In the genomic region with DNA sequence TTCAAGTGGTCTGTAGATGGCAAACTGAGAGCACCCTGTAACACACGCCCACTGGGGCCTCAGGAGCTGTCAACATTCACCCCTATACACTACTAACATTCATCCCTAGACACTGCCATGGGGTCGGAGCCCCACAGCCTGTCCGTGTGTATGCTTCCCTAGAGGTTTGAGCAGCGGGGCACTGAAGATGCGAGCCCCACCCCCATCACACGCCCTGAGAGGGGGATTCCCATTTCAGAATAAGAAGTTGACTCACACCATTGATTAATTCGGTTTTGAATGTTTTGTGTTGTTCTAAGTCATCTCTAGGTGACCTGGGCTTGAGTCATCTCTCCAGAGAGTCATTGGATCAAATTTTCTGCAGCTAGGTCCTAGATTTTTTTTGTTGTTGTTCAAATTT, we compare ENCODE assay signal across 8 cellular contexts. TPM values are rescaled to one million over a fixed set of nuclear protein-coding genes. Genes with fewer than 3 reads are reported as not detected.
DNase-seq lines count a peak whose midpoint lies in the region; ATAC-seq and TF ChIP-seq lines count a peak whose summit lies in the region.

No MANE protein-coding gene starts in this region.

- peak overlapping the region; percentile 34 for H3K27ac Mint-ChIP-seq in activated T-helper 17 cell treated with anti-CD3 and anti-CD28 coated beads, Interleukin-2, amount 50 U/mL, for 72 hours
- H3K27ac Mint-ChIP-seq in activated T-helper 2 cell treated with anti-CD3 and anti-CD28 coated beads, Interferon-gamma antibody, Interleukin-2, Interleukin-4, amounts not matched to agents 10 μg/mL and 5 μg/mL and 100 μg/mL, durations not matched to agents 14 hours and 24 hours and 36 hours = no peak overlapping the region

- H3K36me3 Mint-ChIP-seq in activated T-helper 17 cell treated with anti-CD3 and anti-CD28 coated beads, Interleukin-2, amount 50 U/mL, for 72 hours (ENCODE audit: low read depth) = no peaks in the 10 kb centered on the region
- no peaks in the 10 kb centered on the region for H3K36me3 Mint-ChIP-seq in activated T-helper 2 cell treated with anti-CD3 and anti-CD28 coated beads, Interferon-gamma antibody, Interleukin-2, Interleukin-4, amounts not matched to agents 10 μg/mL and 5 μg/mL and 100 μg/mL, durations not matched to agents 14 hours and 24 hours and 36 hours (ENCODE audit: low read depth)

- intact Hi-C loops in activated T-helper 2 cell treated with anti-CD3 and anti-CD28 coated beads, Interferon-gamma antibody, Interleukin-2, Interleukin-4, amounts not matched to agents 10 μg/mL and 5 μg/mL and 100 μg/mL, durations not matched to agents 14 hours and 24 hours and 36 hours (cut with micrococcal nuclease) = loop anchor here (2.0 kb wide), 1 partner anchor 38 kb away; a partner anchor contains a TSS

- peak overlapping the region; percentile 41 for H3K4me3 Mint-ChIP-seq in activated T-helper 17 cell treated with anti-CD3 and anti-CD28 coated beads, Interleukin-2, amount 50 U/mL, for 72 hours
- no peak overlapping the region for H3K4me3 Mint-ChIP-seq in activated T-helper 2 cell treated with anti-CD3 and anti-CD28 coated beads, Interferon-gamma antibody, Interleukin-2, Interleukin-4, amounts not matched to agents 10 μg/mL and 5 μg/mL and 100 μg/mL, durations not matched to agents 14 hours and 24 hours and 36 hours (ENCODE audit: low read depth)

- DNase-seq in GM13977 (ENCODE audit: low spot score) (peak; percentile 48), NCI-H1436 (lab: John Stamatoyannopoulos, UW) (no peak)
- DNase-seq in stimulated activated CD4-positive, alpha-beta T cell treated with anti-CD3 and anti-CD28 coated beads, Interleukin-1b, Interleukin-23, amount 100 ng/mL, for 24 hours (ENCODE audit: low read depth in 4 of 4, low spot score in 1 of 4) = peak; percentile 30 to 56 (median 44)
- DNase-seq in activated T-helper 2 cell treated with anti-CD3 and anti-CD28 coated beads, Interferon-gamma antibody, Interleukin-2, Interleukin-4, amounts not matched to agents 10 μg/mL and 5 μg/mL and 100 μg/mL, durations not matched to agents 14 hours and 24 hours and 36 hours (ENCODE audit: low spot score) = no peak

- H3K4me1 Mint-ChIP-seq in activated T-helper 17 cell treated with anti-CD3 and anti-CD28 coated beads, Interleukin-2, amount 50 U/mL, for 72 hours = no peaks in the 10 kb centered on the region
- H3K4me1 Mint-ChIP-seq in activated T-helper 2 cell treated with anti-CD3 and anti-CD28 coated beads, Interferon-gamma antibody, Interleukin-2, Interleukin-4, amounts not matched to agents 10 μg/mL and 5 μg/mL and 100 μg/mL, durations not matched to agents 14 hours and 24 hours and 36 hours (ENCODE audit: low read depth) = peaks cover 16% of the 10 kb centered on the region

- ATAC-seq in HG03442 (IDR thresholded peaks at IDR 0.05; ENCODE audit: unreplicated experiment) (peak; percentile 71), GM21526 (IDR thresholded peaks at IDR 0.05; ENCODE audit: low FRiP score, unreplicated experiment) (no peak), GM19455 (IDR thresholded peaks at IDR 0.05; ENCODE audit: unreplicated experiment) (no peak)
- ATAC-seq in activated T-helper 17 cell treated with anti-CD3 and anti-CD28 coated beads, Interleukin-2, amount 50 U/mL, for 72 hours (replicated peaks) = peak; percentile 99

- H3K9me3 Mint-ChIP-seq in activated T-helper 17 cell treated with anti-CD3 and anti-CD28 coated beads, Interleukin-2, amount 50 U/mL, for 72 hours = no peaks in the 10 kb centered on the region
- no peaks in the 10 kb centered on the region for H3K9me3 Mint-ChIP-seq in activated T-helper 2 cell treated with anti-CD3 and anti-CD28 coated beads, Interferon-gamma antibody, Interleukin-2, Interleukin-4, amounts not matched to agents 10 μg/mL and 5 μg/mL and 100 μg/mL, durations not matched to agents 14 hours and 24 hours and 36 hours

- in situ Hi-C loops in GM13977 (cut with MboI; ENCODE audit: low pct_unique_long_range_greater_than_20kb, low sequenced_read_pairs, unreplicated experiment) = no loop called here

- no peaks in the 10 kb centered on the region for H3K27me3 Mint-ChIP-seq in activated T-helper 17 cell treated with anti-CD3 and anti-CD28 coated beads, Interleukin-2, amount 50 U/mL, for 72 hours
- peaks cover 8% of the 10 kb centered on the region for H3K27me3 Mint-ChIP-seq in activated T-helper 2 cell treated with anti-CD3 and anti-CD28 coated beads, Interferon-gamma antibody, Interleukin-2, Interleukin-4, amounts not matched to agents 10 μg/mL and 5 μg/mL and 100 μg/mL, durations not matched to agents 14 hours and 24 hours and 36 hours (ENCODE audit: low read depth)

- TF ChIP-seq CTCF in GM13977 (IDR thresholded peaks at IDR 0.05; ENCODE audit: extremely low read depth, insufficient read depth, missing control alignments) = no peak

RNA-seq across cellular contexts. Expression of a gene that starts 37.3 kb away (rescaled TPM):
- 10 to 100 TPM; 21.7 to 28.6 TPM for total RNA-seq in activated T-helper 17 cell treated with anti-CD3 and anti-CD28 coated beads, Interleukin-2, amount 50 U/mL, for 72 hours
- total RNA-seq in activated T-helper 2 cell treated with anti-CD3 and anti-CD28 coated beads, Interferon-gamma antibody, Interleukin-2, Interleukin-4, amounts not matched to agents 10 μg/mL and 5 μg/mL and 100 μg/mL, durations not matched to agents 14 hours and 24 hours and 36 hours = 29.6 and 30.1 TPM in 2 replicates

RNA-seq across cellular contexts. Expression of a gene that starts 52.3 kb away (rescaled TPM):
- not detected for total RNA-seq in activated T-helper 17 cell treated with anti-CD3 and anti-CD28 coated beads, Interleukin-2, amount 50 U/mL, for 72 hours
- total RNA-seq in activated T-helper 2 cell treated with anti-CD3 and anti-CD28 coated beads, Interferon-gamma antibody, Interleukin-2, Interleukin-4, amounts not matched to agents 10 μg/mL and 5 μg/mL and 100 μg/mL, durations not matched to agents 14 hours and 24 hours and 36 hours = not detected in 2 replicates

Comparison
In these comparisons a context has a peak if more than half of its experiments do, and no peak if none do; other contexts are left out.
1. DNase-seq: peak in GM13977 (single experiment) and stimulated activated CD4-positive, alpha-beta T cell treated with anti-CD3 and anti-CD28 coated beads, Interleukin-1b, Interleukin-23, amount 100 ng/mL, for 24 hours (4 of 4); none in NCI-H1436 (single experiment) and activated T-helper 2 cell treated with anti-CD3 and anti-CD28 coated beads, Interferon-gamma antibody, Interleukin-2, Interleukin-4, amounts not matched to agents 10 μg/mL and 5 μg/mL and 100 μg/mL, durations not matched to agents 14 hours and 24 hours and 36 hours (single experiment).
2. ATAC-seq: peak in HG03442 (single experiment) and activated T-helper 17 cell treated with anti-CD3 and anti-CD28 coated beads, Interleukin-2, amount 50 U/mL, for 72 hours (single experiment); none in GM21526 (single experiment) and GM19455 (single experiment).